ENCODE assay signal across 18 cellular contexts in the genomic region with DNA sequence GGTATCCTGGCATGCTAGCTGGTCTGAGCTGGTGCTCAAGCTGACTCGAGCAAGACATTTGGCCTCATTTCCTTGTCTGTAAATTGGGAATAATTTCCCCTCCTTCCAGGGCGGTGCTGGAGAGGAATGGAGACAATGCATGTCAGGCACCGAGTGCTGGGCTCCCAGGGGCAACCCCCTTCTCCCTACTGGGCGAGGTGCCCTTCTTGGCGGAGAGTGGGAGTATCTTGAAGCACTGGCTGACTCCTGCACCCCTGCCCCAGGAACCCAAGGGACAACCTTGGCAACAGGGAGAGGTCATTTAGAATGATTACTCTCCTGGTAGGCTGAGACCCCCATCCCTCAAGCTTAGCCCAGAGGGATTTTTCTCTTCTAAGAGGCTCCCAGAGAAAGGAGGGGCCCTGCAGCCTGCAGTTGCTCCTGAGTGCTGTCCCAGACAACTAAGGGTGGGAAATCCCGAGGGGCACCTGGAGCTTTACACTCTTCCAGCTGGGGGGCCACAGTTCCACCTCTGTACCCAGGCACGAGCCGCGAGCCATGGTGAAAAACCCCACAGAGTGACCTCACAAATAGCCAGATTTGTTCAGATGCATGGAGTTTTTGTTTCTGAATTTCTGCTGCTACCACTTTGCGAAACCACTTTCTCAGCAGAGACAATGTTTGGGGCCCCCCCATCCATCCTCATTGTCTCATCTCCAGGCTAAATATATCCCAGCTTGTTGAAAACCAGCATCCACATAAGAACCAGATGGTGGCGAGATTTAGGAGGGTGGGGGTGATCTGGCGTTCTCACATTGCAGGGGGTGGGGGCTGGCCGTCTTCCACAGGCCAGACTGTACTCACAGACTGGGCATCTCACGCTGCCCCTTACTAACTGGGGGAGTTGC. TPM values are rescaled to one million over a fixed set of nuclear protein-coding genes. Genes with fewer than 3 reads are reported as not detected.
A peak's percentile ranks its signal among the peaks of the same experiment; 100 is the strongest.
DNase-seq lines count a peak whose midpoint lies in the region; TF ChIP-seq lines count a peak whose summit lies in the region.
"Had no signal": no experiment of that assay in that cellular context is flagged by ENCODE, and none has a peak within 500 bp of the region (broad histone marks: within the 10 kb centered on the region; RNA-seq: fewer than 3 reads in every experiment).

No MANE protein-coding gene starts in this region.

- H3K23ac ChIP-seq in trophoblast cell (ENCODE audit: low read length): no peak overlapping the region

- peaks cover 0 to 2% of the 10 kb centered on the region in 2 experiments for H3K4me1 ChIP-seq in trophoblast cell (ENCODE audit: control insufficient read depth in 1 of 2, insufficient read depth in 2 of 2, low read length in 2 of 2)
- H3K4me1 ChIP-seq in thyroid gland: peaks cover under 1 to 8% of the 10 kb centered on the region in 2 donors
- H3K4me1 ChIP-seq: breast epithelium, Caco-2 had no signal

- H3K9me2 ChIP-seq in neural cell (ENCODE audit: insufficient read depth, low read length): no peaks in the 10 kb centered on the region

- no peak overlapping the region for H2BK120ac ChIP-seq in trophoblast cell (ENCODE audit: insufficient read depth, low read length, poor library complexity)

- no peaks in the 10 kb centered on the region for H3K79me1 ChIP-seq in trophoblast cell (ENCODE audit: low read length)

- H3K79me2 ChIP-seq in neural cell (replicated peaks; ENCODE audit: insufficient read depth, low read length) (no peaks in the 10 kb centered on the region), trophoblast cell (ENCODE audit: control insufficient read depth, insufficient read depth, low read length, poor library complexity) (no peaks in the 10 kb centered on the region)

- TF ChIP-seq EP300 in neural cell (conservative IDR thresholded peaks at IDR 0.05; ENCODE audit: poor library complexity, severe bottlenecking): no peak

- H2AFZ ChIP-seq in neural cell (ENCODE audit: low read depth, low read length) (no peak overlapping the region), trophoblast cell (ENCODE audit: insufficient read depth, low read length, poor library complexity) (no peak overlapping the region)

- H3F3A ChIP-seq in neural cell (ENCODE audit: insufficient read depth, low read length, poor library complexity, severe bottlenecking): no peaks in the 10 kb centered on the region

- H4K91ac ChIP-seq in trophoblast cell (ENCODE audit: low read depth, low read length): no peak overlapping the region

- no peak for TF ChIP-seq RAD21 in neural cell (conservative IDR thresholded peaks at IDR 0.05)

- CTCF ChIA-PET in activated naive CD4-positive, alpha-beta T cell treated with anti-CD3 and anti-CD28 coated beads, Interleukin-2, amount 10 ng/mL, durations not matched to agents 7 days and 5 days (lab: Charles Lee): no interaction called here

- no peaks in the 10 kb centered on the region for H4K20me1 ChIP-seq in neural cell (ENCODE audit: insufficient read depth)

- H3K27ac Mint-ChIP-seq in activated naive CD4-positive, alpha-beta T cell treated with anti-CD3 and anti-CD28 coated beads, Interleukin-2, amount 10 ng/mL, durations not matched to agents 7 days and 5 days: no peak overlapping the region
- H3K27ac Mint-ChIP-seq: activated CD4-positive, alpha-beta T cell treated with anti-CD3 and anti-CD28 coated beads, Interleukin-2, amount 10 ng/mL, durations not matched to agents 7 days and 5 days; activated naive CD8-positive, alpha-beta T cell; naive thymus-derived CD8-positive, alpha-beta T cell; stimulated activated naive CD8-positive, alpha-beta T cell treated with anti-CD3 and anti-CD28 coated beads, Interleukin-15, amount 100 ng/mL, for 72 hours had no signal

- DNase-seq in D341Med (ENCODE audit: low spot score) (peak; percentile 47), NCI-H524 treated with DMSO at 0.1 percent for 48 hours (lab: John Stamatoyannopoulos, UW) (peak; percentile 97), fibroblast of gingiva (ENCODE audit: low read depth) (peak; percentile 80), glomerular visceral epithelial cell (ENCODE audit: extremely low spot score) (no peak), trophoblast cell (no peak), thyroid gland (no peak)
- no peak for DNase-seq in activated naive CD4-positive, alpha-beta T cell treated with anti-CD3 and anti-CD28 coated beads, Interleukin-2, amount 10 ng/mL, durations not matched to agents 7 days and 5 days
- DNase-seq: activated CD4-positive, alpha-beta T cell treated with anti-CD3 and anti-CD28 coated beads, Interleukin-2, amount 10 ng/mL, durations not matched to agents 7 days and 5 days; Caco-2; effector CD4-positive, alpha-beta T cell; KBM-7; naive thymus-derived CD8-positive, alpha-beta T cell; NCI-H345; stimulated activated naive CD8-positive, alpha-beta T cell treated with anti-CD3 and anti-CD28 coated beads, Interleukin-15, amount 100 ng/mL, for 72 hours; T-helper 9 cell had no signal

- no peak overlapping the region for H3K18ac ChIP-seq in trophoblast cell (ENCODE audit: low read length)

- H3K4me3 ChIP-seq in neural cell (ENCODE audit: low read length) (no peak overlapping the region), trophoblast cell (ENCODE audit: low read depth, low read length) (no peak overlapping the region), thyroid gland (replicated peaks in 1 of 3) (no peak overlapping the region)
- H3K4me3 ChIP-seq: breast epithelium had no signal

- H3K4me2 ChIP-seq in neural cell (ENCODE audit: low read length): no peak overlapping the region
- H3K4me2 ChIP-seq in trophoblast cell (ENCODE audit: low read length): no peak overlapping the region

- H3K36me3 Mint-ChIP-seq in activated naive CD4-positive, alpha-beta T cell treated with anti-CD3 and anti-CD28 coated beads, Interleukin-2, amount 10 ng/mL, durations not matched to agents 7 days and 5 days: no peaks in the 10 kb centered on the region
- H3K36me3 Mint-ChIP-seq: activated naive CD8-positive, alpha-beta T cell; naive thymus-derived CD8-positive, alpha-beta T cell had no signal

- TF ChIP-seq CTCF in neural cell (IDR thresholded peaks at IDR 0.05; ENCODE audit: poor library complexity, severe bottlenecking) (no peak), thyroid gland (IDR thresholded peaks at IDR 0.05) (no peak)

- no peaks in the 10 kb centered on the region for H3K9me3 ChIP-seq in neural cell (ENCODE audit: low read length)
- H3K9me3 ChIP-seq in trophoblast cell (ENCODE audit: insufficient read depth, low read depth, low read length): no peaks in the 10 kb centered on the region
- H3K9me3 ChIP-seq in thyroid gland: no peaks in the 10 kb centered on the region
- H3K9me3 ChIP-seq: breast epithelium, Caco-2 had no signal

- H4K12ac ChIP-seq in trophoblast cell (ENCODE audit: low read depth, low read length): no peak overlapping the region

- intact Hi-C loops in thyroid gland (cut with DNase I): no loop called here

- H3K9me3 Mint-ChIP-seq in activated naive CD4-positive, alpha-beta T cell treated with anti-CD3 and anti-CD28 coated beads, Interleukin-2, amount 10 ng/mL, durations not matched to agents 7 days and 5 days: no peaks in the 10 kb centered on the region
- H3K9me3 Mint-ChIP-seq: activated CD4-positive, alpha-beta T cell treated with anti-CD3 and anti-CD28 coated beads, Interleukin-2, amount 10 ng/mL, durations not matched to agents 7 days and 5 days; naive thymus-derived CD8-positive, alpha-beta T cell; stimulated activated naive CD8-positive, alpha-beta T cell treated with anti-CD3 and anti-CD28 coated beads, Interleukin-15, amount 100 ng/mL, for 72 hours had no signal

- H3K27me3 ChIP-seq in neural cell (ENCODE audit: insufficient read depth, low read depth, low read length) (no peaks in the 10 kb centered on the region), trophoblast cell (ENCODE audit: insufficient read depth, low read length) (no peaks in the 10 kb centered on the region), thyroid gland (no peaks in the 10 kb centered on the region)
- H3K27me3 ChIP-seq: breast epithelium had no signal

- H3K9ac ChIP-seq in neural cell (ENCODE audit: low read length) (no peak overlapping the region), trophoblast cell (ENCODE audit: low read length) (no peak overlapping the region)

- TF ChIP-seq POLR2A in thyroid gland (IDR thresholded peaks at IDR 0.05): no peak

- H2BK5ac ChIP-seq in trophoblast cell (ENCODE audit: low read depth, low read length, poor library complexity): no peak overlapping the region

- H3K36me3 ChIP-seq in neural cell (ENCODE audit: insufficient read depth, low read length) (no peaks in the 10 kb centered on the region), trophoblast cell (ENCODE audit: control insufficient read depth in 1 of 2, insufficient read depth in 2 of 2, low read length in 2 of 2) (no peaks in the 10 kb centered on the region), thyroid gland (no peaks in the 10 kb centered on the region)
- H3K36me3 ChIP-seq: breast epithelium had no signal

- H3K14ac ChIP-seq in trophoblast cell (ENCODE audit: low read length): no peak overlapping the region

- no peak overlapping the region for H2AK5ac ChIP-seq in trophoblast cell (ENCODE audit: low read length)

- H3K27me3 Mint-ChIP-seq in activated naive CD4-positive, alpha-beta T cell treated with anti-CD3 and anti-CD28 coated beads, Interleukin-2, amount 10 ng/mL, durations not matched to agents 7 days and 5 days: peaks cover 28% of the 10 kb centered on the region
- H3K27me3 Mint-ChIP-seq: activated CD4-positive, alpha-beta T cell treated with anti-CD3 and anti-CD28 coated beads, Interleukin-2, amount 10 ng/mL, durations not matched to agents 7 days and 5 days; activated naive CD8-positive, alpha-beta T cell had no signal

- peak overlapping the region; percentile 47 for H3K27ac ChIP-seq in neural cell (ENCODE audit: low read length)
- H3K27ac ChIP-seq in trophoblast cell (ENCODE audit: low read depth, low read length): no peak overlapping the region
- H3K27ac ChIP-seq in thyroid gland: no peak overlapping the region

- no peak overlapping the region for H4K8ac ChIP-seq in trophoblast cell (ENCODE audit: low read depth, low read length)

- no peak overlapping the region for H3K4me3 Mint-ChIP-seq in activated naive CD4-positive, alpha-beta T cell treated with anti-CD3 and anti-CD28 coated beads, Interleukin-2, amount 10 ng/mL, durations not matched to agents 7 days and 5 days
- H3K4me3 Mint-ChIP-seq: activated CD4-positive, alpha-beta T cell treated with anti-CD3 and anti-CD28 coated beads, Interleukin-2, amount 10 ng/mL, durations not matched to agents 7 days and 5 days; activated naive CD8-positive, alpha-beta T cell; stimulated activated naive CD8-positive, alpha-beta T cell treated with anti-CD3 and anti-CD28 coated beads, Interleukin-15, amount 100 ng/mL, for 72 hours had no signal

- no peak overlapping the region for H3K4ac ChIP-seq in trophoblast cell (ENCODE audit: low read depth, low read length)

- WGBS in trophoblast cell (ENCODE audit: extremely low coverage, insufficient coverage, insufficient read length): no CpG with 5 or more reads among the region's 14 CpGs
- 76 to 82% methylated on average over 12 of the region's 14 CpGs for WGBS in thyroid gland, 2 donors

- H3K4me1 Mint-ChIP-seq in activated naive CD4-positive, alpha-beta T cell treated with anti-CD3 and anti-CD28 coated beads, Interleukin-2, amount 10 ng/mL, durations not matched to agents 7 days and 5 days: no peaks in the 10 kb centered on the region
- H3K4me1 Mint-ChIP-seq: activated CD4-positive, alpha-beta T cell treated with anti-CD3 and anti-CD28 coated beads, Interleukin-2, amount 10 ng/mL, durations not matched to agents 7 days and 5 days; naive thymus-derived CD8-positive, alpha-beta T cell; stimulated activated naive CD8-positive, alpha-beta T cell treated with anti-CD3 and anti-CD28 coated beads, Interleukin-15, amount 100 ng/mL, for 72 hours had no signal

- H2BK12ac ChIP-seq in trophoblast cell (ENCODE audit: low read length): no peak overlapping the region

RNA-seq across cellular contexts. Expression of gene ABTB1, which starts 44.8 kb away (rescaled TPM):
- 2.0 and 4.3 TPM in 2 replicates for polyA plus RNA-seq in neural cell
- 4.9 and 6.6 TPM in 2 replicates for polyA minus RNA-seq in neural cell
- 3.6 and 4.3 TPM in 2 replicates for polyA plus RNA-seq in trophoblast cell (2013)
- total RNA-seq in thyroid gland: 10 to 100 TPM; 18.9 to 29.1 (median 24.4) TPM

Comparison
In these comparisons a context has a peak if more than half of its experiments do, and no peak if none do; other contexts are left out.
1. DNase-seq: peak in D341Med (single experiment), NCI-H524 treated with DMSO at 0.1 percent for 48 hours (single experiment) and fibroblast of gingiva (single experiment); none in glomerular visceral epithelial cell (single experiment), trophoblast cell (0 of 2), thyroid gland (0 of 2) and activated naive CD4-positive, alpha-beta T cell treated with anti-CD3 and anti-CD28 coated beads, Interleukin-2, amount 10 ng/mL, durations not matched to agents 7 days and 5 days (single experiment).